9 cellular contexts compared by ENCODE assay signal in the genomic region with DNA sequence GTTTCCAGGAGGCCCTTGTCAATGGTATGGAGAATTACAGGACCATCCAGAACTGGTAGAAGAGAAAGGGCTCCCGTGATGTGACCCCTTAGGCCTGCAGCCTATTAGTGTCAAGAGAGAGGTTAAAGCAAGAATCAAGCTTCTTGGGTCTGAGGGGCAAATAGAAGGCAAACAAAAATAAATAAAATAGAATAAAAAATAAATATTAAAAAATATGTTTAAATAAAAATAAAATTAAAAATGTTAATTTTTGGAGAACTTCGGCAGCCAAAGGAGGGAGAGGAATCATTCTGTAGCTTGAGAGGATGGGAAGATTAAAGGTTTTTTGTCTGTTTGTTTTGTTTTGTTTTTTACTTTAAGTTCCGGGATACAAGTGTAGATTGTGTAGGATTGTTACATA. TPM values are rescaled to one million over a fixed set of nuclear protein-coding genes. Genes with fewer than 3 reads are reported as not detected.
"Had no signal": no experiment of that assay in that cellular context is flagged by ENCODE, and none has a peak within 500 bp of the region (broad histone marks: within the 10 kb centered on the region; RNA-seq: fewer than 3 reads in every experiment).

No MANE protein-coding gene starts in this region.

- H3K4me3 Mint-ChIP-seq: IgD-negative memory B cell had no signal

- FAIRE-seq: HTR-8/SVneo had no signal

- H3K36me3 Mint-ChIP-seq: IgD-negative memory B cell had no signal

- H3K27ac ChIP-seq: HL-60 had no signal

- ATAC-seq: HepG2, K562 had no signal

- H3K4me3 ChIP-seq: K562 had no signal

- DNase-seq: IMR-90, KBM-7 had no signal

- H3K4me1 Mint-ChIP-seq: IgD-negative memory B cell had no signal

- H3K27ac Mint-ChIP-seq: IgD-negative memory B cell had no signal

RNA-seq across cellular contexts. Expression of a gene that starts 15.2 kb away (rescaled TPM):
- total RNA-seq: HT-29, HT1080, K562 had no signal
- polyA plus RNA-seq: IgD-negative memory B cell had no signal
